ENCODE assay signal across 30 cellular contexts in genomic region chr15:75230016-75230343, GRCh38. TPM values are rescaled to one million over a fixed set of nuclear protein-coding genes. Genes with fewer than 3 reads are reported as not detected.
DNase-seq lines count a peak whose midpoint lies in the region; ATAC-seq, FAIRE-seq and TF ChIP-seq lines count a peak whose summit lies in the region.
"Had no signal": no experiment of that assay in that cellular context is flagged by ENCODE, and none has a peak within 500 bp of the region (broad histone marks: within the 10 kb centered on the region; RNA-seq: fewer than 3 reads in every experiment).

No MANE protein-coding gene starts in this region.

- no peak for ATAC-seq in stimulated activated naive CD8-positive, alpha-beta T cell treated with anti-CD3 and anti-CD28 coated beads, Interleukin-15, Interleukin-2, amounts not matched to agents 100 U/mL and 50 U/mL, for 24 hours
- ATAC-seq: K562, Right ventricle myocardium inferior had no signal

- H4K8ac ChIP-seq in neuronal stem cell (ENCODE audit: low read depth, low read length): no peak overlapping the region

- DNase-seq in activated effector memory CD4-positive, alpha-beta T cell treated with anti-CD3 and anti-CD28 coated beads, Interleukin-2, amount 50 U/mL, for 16 hours: peak; percentile 28
- no peak for DNase-seq in activated effector memory CD4-positive, alpha-beta T cell treated with Interleukin-2 at 50 U/mL for 16 hours
- DNase-seq in D341Med (ENCODE audit: low spot score) (peak; percentile 21), astrocyte (ENCODE audit: low read depth) (no peak), neural progenitor cell (ENCODE audit: low spot score) (no peak), neuronal stem cell (ENCODE audit: low spot score) (no peak)
- DNase-seq in central memory CD4-positive, alpha-beta T cell: no peak
- no peak for DNase-seq in stimulated activated naive CD8-positive, alpha-beta T cell treated with anti-CD3 and anti-CD28 coated beads, Interleukin-15, Interleukin-2, amounts not matched to agents 100 U/mL and 50 U/mL, for 24 hours
- DNase-seq: C1 segment of cervical spinal cord; CD4-positive, alpha-beta memory T cell; COR-L47; Kasumi-1; NCI-H1092 treated with DMSO at 0.1 percent for 48 hours; NCI-H1436; NCI-H187; NCI-H2171 treated with DMSO at 0.1 percent for 48 hours; NCI-H345; NCI-H82; NK-92 treated with Interleukin-12 subunit alpha and Interleukin-12 subunit beta, amount 100 ng/mL, for 24 hours; PC-9 had no signal

- H3K23ac ChIP-seq in neuronal stem cell (ENCODE audit: low read depth, low read length, poor library complexity): no peak overlapping the region

- H2BK5ac ChIP-seq in neuronal stem cell (ENCODE audit: low read length): no peak overlapping the region

- no peak overlapping the region for H4K91ac ChIP-seq in neuronal stem cell (ENCODE audit: low read depth, low read length, poor library complexity)

- H3K4me1 Mint-ChIP-seq in astrocyte (ENCODE audit: low read depth, unreplicated experiment): peaks cover 10% of the 10 kb centered on the region
- H3K4me1 Mint-ChIP-seq in neural progenitor cell: peaks cover 10% of the 10 kb centered on the region
- H3K4me1 Mint-ChIP-seq: CD4-positive, alpha-beta memory T cell had no signal

- no peak overlapping the region for H3K27ac ChIP-seq in astrocyte (ENCODE audit: low read depth, low read length)
- no peak overlapping the region for H3K27ac ChIP-seq in neural progenitor cell
- no peak overlapping the region for H3K27ac ChIP-seq in neuronal stem cell (replicated peaks; ENCODE audit: low read length)
- H3K27ac ChIP-seq: PC-9, SJCRH30 had no signal

- H2BK15ac ChIP-seq in neuronal stem cell (ENCODE audit: low read length): no peak overlapping the region

- H3K27me3 ChIP-seq in astrocyte (ENCODE audit: insufficient read depth, low read length) (peaks cover 12% of the 10 kb centered on the region), neural progenitor cell (no peaks in the 10 kb centered on the region), neuronal stem cell (ENCODE audit: control insufficient read depth in 3 of 3, insufficient read depth in 3 of 3, low read depth in 1 of 3, low read length in 3 of 3) (peaks cover 0 to 16% (median 0%) of the 10 kb centered on the region in 3 experiments)

- peak overlapping the region; percentile 47 for H3K27ac Mint-ChIP-seq in astrocyte (ENCODE audit: unreplicated experiment)
- peak overlapping the region; percentile 50 for H3K27ac Mint-ChIP-seq in neural progenitor cell

- no peak overlapping the region for H2AK5ac ChIP-seq in neuronal stem cell (ENCODE audit: low read depth, low read length)

- H3K36me3 ChIP-seq in astrocyte (ENCODE audit: insufficient read depth, low read length): no peaks in the 10 kb centered on the region
- H3K36me3 ChIP-seq in neural progenitor cell: no peaks in the 10 kb centered on the region
- no peaks in the 10 kb centered on the region for H3K36me3 ChIP-seq in neuronal stem cell (replicated peaks in 1 of 2; ENCODE audit: control insufficient read depth in 2 of 2, insufficient read depth in 2 of 2, low read length in 2 of 2)
- H3K36me3 ChIP-seq: SJCRH30 had no signal

- H3K9me3 ChIP-seq in astrocyte (ENCODE audit: insufficient read depth, low read depth, low read length) (no peaks in the 10 kb centered on the region), neural progenitor cell (ENCODE audit: low read depth) (no peaks in the 10 kb centered on the region), neuronal stem cell (replicated peaks in 1 of 2; ENCODE audit: control insufficient read depth in 2 of 2, insufficient read depth in 1 of 2, low read depth in 1 of 2, low read length in 2 of 2) (no peaks in the 10 kb centered on the region)
- H3K9me3 ChIP-seq: SJCRH30 had no signal

- H3K4me2 ChIP-seq in astrocyte (ENCODE audit: low read length): no peak overlapping the region
- H3K4me2 ChIP-seq in neural progenitor cell: no peak overlapping the region
- no peak overlapping the region for H3K4me2 ChIP-seq in neuronal stem cell (ENCODE audit: insufficient read depth, low read length, poor library complexity, severe bottlenecking)
- H3K4me2 ChIP-seq: PC-9 had no signal

- no peak for TF ChIP-seq CTCF in astrocyte (IDR thresholded peaks at IDR 0.05; ENCODE audit: insufficient read depth, low read depth, low read length)
- no peak for TF ChIP-seq CTCF in neural progenitor cell (IDR thresholded peaks at IDR 0.05)

- no peak overlapping the region for H2BK120ac ChIP-seq in neuronal stem cell (ENCODE audit: low read depth, low read length)

- H3K9me3 Mint-ChIP-seq in astrocyte (ENCODE audit: unreplicated experiment) (no peaks in the 10 kb centered on the region), neural progenitor cell (no peaks in the 10 kb centered on the region)
- H3K9me3 Mint-ChIP-seq: CD4-positive, alpha-beta memory T cell had no signal

- H2AFZ ChIP-seq in astrocyte (ENCODE audit: low read depth, low read length) (no peak overlapping the region), neural progenitor cell (replicated peaks) (no peak overlapping the region), neuronal stem cell (ENCODE audit: low read length) (no peak overlapping the region)
- H2AFZ ChIP-seq: PC-9 had no signal

- H3K79me2 ChIP-seq in astrocyte (ENCODE audit: insufficient read depth, low read length): no peaks in the 10 kb centered on the region
- H3K79me2 ChIP-seq in neural progenitor cell (ENCODE audit: low read depth): no peaks in the 10 kb centered on the region

- H3K18ac ChIP-seq in neuronal stem cell (ENCODE audit: low read length): no peak overlapping the region

- H3K4me3 ChIP-seq in astrocyte (ENCODE audit: insufficient read depth, low read depth, low read length): no peak overlapping the region
- H3K4me3 ChIP-seq in neural progenitor cell: no peak overlapping the region
- no peak overlapping the region for H3K4me3 ChIP-seq in neuronal stem cell (ENCODE audit: low read length in 2 of 2)
- H3K4me3 ChIP-seq: K562, PC-9, SJCRH30 had no signal

- H3K4me3 Mint-ChIP-seq in astrocyte (ENCODE audit: unreplicated experiment) (peak overlapping the region; percentile 27), neural progenitor cell (no peak overlapping the region)
- H3K4me3 Mint-ChIP-seq: CD4-positive, alpha-beta memory T cell had no signal

- no peak overlapping the region for H2BK12ac ChIP-seq in neuronal stem cell (ENCODE audit: low read length)

- no peaks in the 10 kb centered on the region for H3K36me3 Mint-ChIP-seq in astrocyte (ENCODE audit: low read depth, unreplicated experiment)
- no peaks in the 10 kb centered on the region for H3K36me3 Mint-ChIP-seq in neural progenitor cell
- H3K36me3 Mint-ChIP-seq: CD4-positive, alpha-beta memory T cell had no signal

- no peaks in the 10 kb centered on the region for H4K20me1 ChIP-seq in astrocyte (ENCODE audit: insufficient read depth, low read length)
- no peaks in the 10 kb centered on the region for H4K20me1 ChIP-seq in neural progenitor cell (ENCODE audit: low read depth)

- no peak overlapping the region for H3K9ac ChIP-seq in astrocyte (ENCODE audit: low read length)
- H3K9ac ChIP-seq in neural progenitor cell: no peak overlapping the region
- H3K9ac ChIP-seq in neuronal stem cell (ENCODE audit: low read depth, low read length, poor library complexity): no peak overlapping the region

- no peak overlapping the region for H3K4ac ChIP-seq in neuronal stem cell (ENCODE audit: low read length)

- H3K14ac ChIP-seq in neuronal stem cell (ENCODE audit: low read length): no peak overlapping the region

- no peaks in the 10 kb centered on the region for H3F3A ChIP-seq in neural progenitor cell (ENCODE audit: low read depth)

- FAIRE-seq in astrocyte (lab: Jason Lieb, UNC): no peak
- FAIRE-seq: G401.6, H54, HTR-8/SVneo, K562 had no signal

- H3K4me1 ChIP-seq in astrocyte (ENCODE audit: insufficient read depth, low read length) (no peaks in the 10 kb centered on the region), neural progenitor cell (no peaks in the 10 kb centered on the region), neuronal stem cell (ENCODE audit: control insufficient read depth in 2 of 2, insufficient read depth in 1 of 2, low read depth in 1 of 2, low read length in 2 of 2) (peaks cover 4 to 5% of the 10 kb centered on the region in 2 donors)
- H3K4me1 ChIP-seq: SJCRH30 had no signal

- H3K79me1 ChIP-seq in neuronal stem cell (ENCODE audit: low read depth, low read length): peaks cover 3% of the 10 kb centered on the region

- peaks cover 52% of the 10 kb centered on the region for H3K27me3 Mint-ChIP-seq in astrocyte (ENCODE audit: low read depth, unreplicated experiment)
- H3K27me3 Mint-ChIP-seq in neural progenitor cell (ENCODE audit: insufficient read depth, low read depth): peaks cover 7% of the 10 kb centered on the region

- WGBS in neuronal stem cell (ENCODE audit: extremely low coverage in 2 of 2, insufficient read length in 2 of 2, insufficient replicate concordance in 1 of 2), 2 donors: no CpG with 5 or more reads among the region's 2 CpGs

RNA-seq across cellular contexts. Expression of gene GOLGA6C, which starts 28.2 kb away (rescaled TPM):
- total RNA-seq in astrocyte (not detected in 2 replicates), neural progenitor cell (ENCODE audit: low replicate concordance) (not detected in 2 replicates)
- not detected for polyA plus RNA-seq in neuronal stem cell (2013, experiment 1 of 2)
- polyA plus RNA-seq in neuronal stem cell (2013, experiment 2 of 2): not detected
- total RNA-seq: A172; CD4-positive, alpha-beta memory T cell; K562; M059J; PC-9; Right ventricle myocardium inferior; RPMI7951; SJCRH30 had no signal
- polyA plus RNA-seq: AG04450; CD4-positive, alpha-beta memory T cell; K562 had no signal

RNA-seq across cellular contexts. Expression of gene C15orf39, which starts 28.3 kb away (rescaled TPM):
- total RNA-seq in astrocyte: 21.6 and 21.8 TPM in 2 replicates
- total RNA-seq in neural progenitor cell (ENCODE audit: low replicate concordance): 1.2 and 7.1 TPM in 2 replicates
- 5.9 TPM for polyA plus RNA-seq in neuronal stem cell (2013, experiment 1 of 2)
- polyA plus RNA-seq in neuronal stem cell (2013, experiment 2 of 2): 5.5 TPM

RNA-seq across cellular contexts. Expression of gene GOLGA6D, which starts 52.7 kb away (rescaled TPM):
- total RNA-seq in astrocyte: not detected in 2 replicates
- not detected in 2 replicates for total RNA-seq in neural progenitor cell (ENCODE audit: low replicate concordance)
- polyA plus RNA-seq in neuronal stem cell (2013, experiment 1 of 2): 0.04 TPM
- polyA plus RNA-seq in neuronal stem cell (2013, experiment 2 of 2): 0.03 TPM
- total RNA-seq: A172; CD4-positive, alpha-beta memory T cell; K562; M059J; PC-9; Right ventricle myocardium inferior; RPMI7951; SJCRH30 had no signal
- polyA plus RNA-seq: AG04450; CD4-positive, alpha-beta memory T cell; K562 had no signal

Comparison
In these comparisons a context has a peak if more than half of its experiments do, and no peak if none do; other contexts are left out.
1. DNase-seq: peak in activated effector memory CD4-positive, alpha-beta T cell treated with anti-CD3 and anti-CD28 coated beads, Interleukin-2, amount 50 U/mL, for 16 hours (single experiment) and D341Med (single experiment); none in activated effector memory CD4-positive, alpha-beta T cell treated with Interleukin-2 at 50 U/mL for 16 hours (single experiment), astrocyte (single experiment), neural progenitor cell (single experiment), neuronal stem cell (single experiment), central memory CD4-positive, alpha-beta T cell (single experiment) and stimulated activated naive CD8-positive, alpha-beta T cell treated with anti-CD3 and anti-CD28 coated beads, Interleukin-15, Interleukin-2, amounts not matched to agents 100 U/mL and 50 U/mL, for 24 hours (single experiment).